ENCODE assay signal across 15 cellular contexts in the genomic region with DNA sequence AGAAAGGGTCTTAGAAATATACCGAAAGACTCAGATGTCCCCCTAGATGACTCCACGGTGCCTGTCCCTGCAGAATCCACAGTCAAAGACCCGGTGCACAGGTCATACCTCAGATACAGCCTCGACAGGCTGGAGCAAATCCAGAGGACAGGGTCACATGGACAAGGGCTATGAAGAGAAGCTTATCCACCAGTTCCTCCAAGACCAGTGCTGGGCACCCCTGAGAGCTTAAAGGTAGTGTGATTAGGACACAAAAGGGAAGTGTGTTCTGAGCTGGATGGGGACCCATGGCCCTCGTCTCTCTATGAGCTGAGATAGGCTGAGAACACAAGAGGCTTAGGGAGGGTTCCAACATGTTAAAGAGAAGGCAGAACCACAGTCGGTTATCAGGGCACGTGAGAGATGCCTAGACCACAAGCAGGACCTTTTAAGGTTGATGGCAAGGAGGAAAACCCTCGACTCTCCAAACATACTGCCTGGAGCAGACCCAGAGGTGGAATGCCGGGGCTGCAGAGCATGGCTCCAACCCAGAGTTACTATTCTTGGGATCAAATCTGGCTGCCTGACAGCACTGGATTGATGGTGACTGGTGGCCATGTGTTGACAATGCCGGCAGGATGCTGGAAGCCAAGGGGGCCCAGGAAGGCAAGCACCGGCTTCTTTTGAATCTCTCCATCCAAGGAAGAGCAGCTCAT. TPM values are rescaled to one million over a fixed set of nuclear protein-coding genes. Genes with fewer than 3 reads are reported as not detected.
"Had no signal": no experiment of that assay in that cellular context is flagged by ENCODE, and none has a peak within 500 bp of the region (broad histone marks: within the 10 kb centered on the region; RNA-seq: fewer than 3 reads in every experiment).

No MANE protein-coding gene starts in this region.

- H3K27me3 ChIP-seq: uterus had no signal

- H3K4me3 Mint-ChIP-seq: activated CD8-positive, alpha-beta T cell treated with anti-CD3 and anti-CD28 coated beads for 36 hours; activated T-helper 1 cell treated with anti-CD3 and anti-CD28 coated beads, Interleukin-12 subunit alpha, Interleukin-12 subunit beta, Interleukin-2, Interleukin-4 antibody, amounts not matched to agents 30 ng/mL and 10 ng/mL and 1 ng/mL, durations not matched to agents 14 hours and 24 hours and 36 hours; dendritic cell treated with granulocyte-macrophage colony-stimulating factor and Interleukin-4, amounts not matched to agents 40 ng/mL and 50 ng/mL, for 4 days; effector memory CD8-positive, alpha-beta T cell; memory B cell; neural crest cell had no signal

- H3K27ac ChIP-seq: epithelial cell of prostate, uterus had no signal

- H3K36me3 ChIP-seq: uterus had no signal

- H3K4me3 ChIP-seq: uterus had no signal

- H3K9me3 ChIP-seq: uterus had no signal

- H3K4me1 Mint-ChIP-seq: memory B cell, neural crest cell had no signal

- H3K27ac Mint-ChIP-seq: activated CD8-positive, alpha-beta T cell treated with anti-CD3 and anti-CD28 coated beads for 36 hours; activated T-helper 1 cell treated with anti-CD3 and anti-CD28 coated beads, Interleukin-12 subunit alpha, Interleukin-12 subunit beta, Interleukin-2, Interleukin-4 antibody, amounts not matched to agents 30 ng/mL and 10 ng/mL and 1 ng/mL, durations not matched to agents 14 hours and 24 hours and 36 hours; dendritic cell treated with granulocyte-macrophage colony-stimulating factor and Interleukin-4, amounts not matched to agents 40 ng/mL and 50 ng/mL, for 4 days; effector memory CD8-positive, alpha-beta T cell; memory B cell had no signal

- ATAC-seq: activated CD8-positive, alpha-beta T cell treated with anti-CD3 and anti-CD28 coated beads for 36 hours; effector memory CD8-positive, alpha-beta T cell had no signal

- H3K9me3 Mint-ChIP-seq: activated CD8-positive, alpha-beta T cell treated with anti-CD3 and anti-CD28 coated beads for 36 hours; activated T-helper 1 cell treated with anti-CD3 and anti-CD28 coated beads, Interleukin-12 subunit alpha, Interleukin-12 subunit beta, Interleukin-2, Interleukin-4 antibody, amounts not matched to agents 30 ng/mL and 10 ng/mL and 1 ng/mL, durations not matched to agents 14 hours and 24 hours and 36 hours; dendritic cell treated with granulocyte-macrophage colony-stimulating factor and Interleukin-4, amounts not matched to agents 40 ng/mL and 50 ng/mL, for 4 days; effector memory CD8-positive, alpha-beta T cell; memory B cell; neural crest cell had no signal

- H3K36me3 Mint-ChIP-seq: memory B cell had no signal

- DNase-seq: activated CD4-positive, alpha-beta T cell treated with anti-CD3 and anti-CD28 coated beads for 4 hours; activated CD8-positive, alpha-beta memory T cell treated with anti-CD3 and anti-CD28 coated beads, Interleukin-2, amount 50 U/mL, for 4 hours; activated CD8-positive, alpha-beta T cell treated with anti-CD3 and anti-CD28 coated beads for 36 hours; activated naive CD4-positive, alpha-beta T cell; caudate nucleus; effector memory CD8-positive, alpha-beta T cell; stimulated activated CD4-positive, alpha-beta T cell treated with anti-CD3 and anti-CD28 coated beads, Interleukin-1b, Interleukin-23, amount 100 ng/mL, for 48 hours; stimulated activated naive CD4-positive, alpha-beta T cell treated with Interleukin-2 at 50 U/mL for 16 hours; T-helper 9 cell; uterus had no signal

RNA-seq across cellular contexts. Expression of a gene that starts 46.9 kb away (rescaled TPM):
- total RNA-seq: activated CD8-positive, alpha-beta T cell treated with anti-CD3 and anti-CD28 coated beads for 36 hours; activated T-helper 1 cell treated with anti-CD3 and anti-CD28 coated beads, Interleukin-12 subunit alpha, Interleukin-12 subunit beta, Interleukin-2, Interleukin-4 antibody, amounts not matched to agents 30 ng/mL and 10 ng/mL and 1 ng/mL, durations not matched to agents 14 hours and 24 hours and 36 hours had no signal
